ENCODE assay signal across 8 cellular contexts in genomic region chr12:124508323-124509096, GRCh38. TPM values are rescaled to one million over a fixed set of nuclear protein-coding genes. Genes with fewer than 3 reads are reported as not detected.
DNase-seq lines count a peak whose midpoint lies in the region; ATAC-seq and TF ChIP-seq lines count a peak whose summit lies in the region.

No MANE protein-coding gene starts in this region.

- H3K27ac ChIP-seq in epithelial cell of prostate = peak overlapping the region; percentile 61

- TF ChIP-seq POLR2A in NB4 (IDR thresholded peaks at IDR 0.05; ENCODE audit: extremely low read depth, insufficient read length) = no peak

- intact Hi-C loops in sciatic nerve (cut with DNase I) = no loop called here

- peak; percentile 66 for DNase-seq in GM10266 (ENCODE audit: extremely low spot score)
- DNase-seq in NB4 (ENCODE audit: low read depth) = peak; percentile 62
- DNase-seq in epithelial cell of prostate (ENCODE audit: low read depth, low spot score) = no peak
- DNase-seq in sciatic nerve (ENCODE audit: low spot score) = no peak
- no peak for DNase-seq in NCI-H1105 treated with DMSO at 0.1 percent for 48 hours (lab: John Stamatoyannopoulos, UW)
- DNase-seq in NCI-H446 treated with DMSO at 0.1 percent for 48 hours (lab: John Stamatoyannopoulos, UW) = no peak

- ATAC-seq in sciatic nerve (peak; percentile 35), HG03159 (IDR thresholded peaks at IDR 0.05; ENCODE audit: unreplicated experiment) (no peak), GM19324 (IDR thresholded peaks at IDR 0.05; ENCODE audit: low FRiP score, unreplicated experiment) (no peak)

- TF ChIP-seq CTCF in GM10266 (IDR thresholded peaks at IDR 0.05; ENCODE audit: control insufficient read depth, insufficient read depth, low read depth, missing control alignments) = peak; percentile 24
- peak; percentile 45 for TF ChIP-seq CTCF in NB4 (IDR thresholded peaks at IDR 0.05; ENCODE audit: low read depth, low read length)

- no peak overlapping the region for H3K4me3 ChIP-seq in NB4 (ENCODE audit: low read depth, low read length)

RNA-seq across cellular contexts. Expression of gene NCOR2, which starts 58.9 kb away (rescaled TPM):
- total RNA-seq in sciatic nerve = 345 TPM

Comparison
In these comparisons a context has a peak if more than half of its experiments do, and no peak if none do; other contexts are left out.
1. DNase-seq: peak in GM10266 (single experiment) and NB4 (single experiment); none in epithelial cell of prostate (single experiment), sciatic nerve (single experiment), NCI-H1105 treated with DMSO at 0.1 percent for 48 hours (single experiment) and NCI-H446 treated with DMSO at 0.1 percent for 48 hours (single experiment).